Comparison of ENCODE assay signal across 24 cellular contexts in the genomic region with DNA sequence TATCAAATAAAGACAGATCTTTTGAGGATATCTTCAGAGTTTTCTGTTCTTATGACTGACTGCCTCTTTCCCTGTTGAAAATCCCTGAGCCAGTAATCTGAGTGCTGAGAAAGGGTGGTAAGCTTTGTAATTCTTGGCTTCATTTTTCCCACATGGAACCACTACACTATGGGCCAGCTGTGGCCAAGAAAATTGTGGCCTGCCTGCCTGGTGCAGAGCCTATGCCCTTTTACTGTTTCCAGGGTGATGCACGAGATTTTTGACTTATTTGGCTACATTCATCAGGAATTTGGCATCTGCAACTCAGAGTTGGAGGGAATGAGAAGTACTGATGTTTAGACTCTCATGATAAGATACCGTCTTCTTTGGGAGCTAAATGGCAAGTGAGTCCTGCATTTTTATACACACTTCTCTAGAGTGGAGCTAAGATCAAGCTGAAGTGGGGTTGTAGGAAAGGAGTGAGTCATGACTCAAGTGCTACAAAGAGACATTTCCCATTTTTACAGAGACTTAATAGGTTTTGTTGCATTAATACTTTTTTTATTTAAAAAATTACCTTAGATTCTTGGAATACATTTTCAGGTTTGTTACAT.
"Had no signal": no experiment of that assay in that cellular context is flagged by ENCODE, and none has a peak within 500 bp of the region (broad histone marks: within the 10 kb centered on the region; RNA-seq: fewer than 3 reads in every experiment).

No MANE protein-coding gene starts in this region.

- H3K4me2 ChIP-seq: neural progenitor cell had no signal

- H3K4me3 ChIP-seq: colonic mucosa, esophagus squamous epithelium, neural progenitor cell, prostate gland, spleen, testis, tibial nerve, upper lobe of right lung, vagina had no signal

- H3K9ac ChIP-seq: neural progenitor cell, parathyroid adenoma had no signal

- ATAC-seq: left lobe of liver; natural killer cell; sciatic nerve; stimulated activated memory B cell treated with anti-CD40 and anti-IgM and Interleukin-4, amounts not matched to agents 10 μg/mL and 1 μg/mL and 100 μg/mL, for 72 hours; stimulated activated naive CD8-positive, alpha-beta T cell treated with anti-CD3 and anti-CD28 coated beads, Interleukin-15, amount 100 ng/mL, for 72 hours; upper lobe of right lung had no signal

- DNase-seq: colonic mucosa; dermis blood vessel endothelial cell; esophagus squamous epithelium; foreskin melanocyte; head of caudate nucleus; hypothalamus; kidney glomerular epithelial cell; natural killer cell; occipital lobe; spleen; stimulated activated CD4-positive, alpha-beta T cell treated with anti-CD3 and anti-CD28 coated beads, Interleukin-15, amount 100 ng/mL, for 24 hours; stimulated activated CD4-positive, alpha-beta T cell treated with anti-CD3 and anti-CD28 coated beads, Interleukin-1b, Interleukin-23, amount 100 ng/mL, for 48 hours; stimulated activated CD4-positive, alpha-beta T cell treated with anti-CD3 and anti-CD28 coated beads, Interleukin-4, amount 100 ng/mL, for 24 hours; stimulated activated naive CD8-positive, alpha-beta T cell treated with anti-CD3 and anti-CD28 coated beads, Interleukin-15, amount 100 ng/mL, for 72 hours; testis; upper lobe of right lung had no signal

- H3K36me3 Mint-ChIP-seq: natural killer cell; neural progenitor cell; stimulated activated memory B cell treated with anti-CD40 and anti-IgM and Interleukin-4, amounts not matched to agents 10 μg/mL and 1 μg/mL and 100 μg/mL, for 72 hours had no signal

- H3K9me3 ChIP-seq: colonic mucosa, esophagus squamous epithelium, prostate gland, testis, tibial nerve, upper lobe of right lung, vagina had no signal

- H3K4me1 Mint-ChIP-seq: natural killer cell; neural progenitor cell; stimulated activated memory B cell treated with anti-CD40 and anti-IgM and Interleukin-4, amounts not matched to agents 10 μg/mL and 1 μg/mL and 100 μg/mL, for 72 hours; stimulated activated naive CD8-positive, alpha-beta T cell treated with anti-CD3 and anti-CD28 coated beads, Interleukin-15, amount 100 ng/mL, for 72 hours had no signal

- H3K27me3 ChIP-seq: colonic mucosa, esophagus squamous epithelium, neural progenitor cell, spleen, testis, tibial nerve, upper lobe of right lung, vagina had no signal

- H3K27me3 Mint-ChIP-seq: stimulated activated memory B cell treated with anti-CD40 and anti-IgM and Interleukin-4, amounts not matched to agents 10 μg/mL and 1 μg/mL and 100 μg/mL, for 72 hours; stimulated activated naive CD8-positive, alpha-beta T cell treated with anti-CD3 and anti-CD28 coated beads, Interleukin-15, amount 100 ng/mL, for 72 hours had no signal

- H3K27ac ChIP-seq: colonic mucosa, esophagus squamous epithelium, neural progenitor cell, parathyroid adenoma, prostate gland, spleen, testis, tibial nerve, upper lobe of right lung, vagina had no signal

- H2AFZ ChIP-seq: neural progenitor cell, parathyroid adenoma had no signal

- H3K36me3 ChIP-seq: colonic mucosa, esophagus squamous epithelium, neural progenitor cell, prostate gland, spleen, tibial nerve, upper lobe of right lung, vagina had no signal

- H3K4me1 ChIP-seq: colonic mucosa, esophagus squamous epithelium, neural progenitor cell, parathyroid adenoma, prostate gland, spleen, testis, tibial nerve, upper lobe of right lung, vagina had no signal

- H3K4me3 Mint-ChIP-seq: natural killer cell; neural progenitor cell; stimulated activated memory B cell treated with anti-CD40 and anti-IgM and Interleukin-4, amounts not matched to agents 10 μg/mL and 1 μg/mL and 100 μg/mL, for 72 hours; stimulated activated naive CD8-positive, alpha-beta T cell treated with anti-CD3 and anti-CD28 coated beads, Interleukin-15, amount 100 ng/mL, for 72 hours had no signal

- H3K27ac Mint-ChIP-seq: natural killer cell; neural progenitor cell; stimulated activated memory B cell treated with anti-CD40 and anti-IgM and Interleukin-4, amounts not matched to agents 10 μg/mL and 1 μg/mL and 100 μg/mL, for 72 hours; stimulated activated naive CD8-positive, alpha-beta T cell treated with anti-CD3 and anti-CD28 coated beads, Interleukin-15, amount 100 ng/mL, for 72 hours had no signal
